8 cellular contexts compared by ENCODE assay signal in genomic region chr7:13989944-13990295, GRCh38. TPM values are rescaled to one million over a fixed set of nuclear protein-coding genes. Genes with fewer than 3 reads are reported as not detected.
DNase-seq lines count a peak whose midpoint lies in the region; ATAC-seq and TF ChIP-seq lines count a peak whose summit lies in the region.

No MANE protein-coding gene starts in this region.

- intact Hi-C loops in Panc1 (cut with micrococcal nuclease; ENCODE audit: unreplicated experiment) = loop anchor here (5.0 to 10.0 kb wide), 3 partner anchors 467 to 705 kb away; no protein-coding TSS in a partner anchor
- intact Hi-C loops in prostate gland (cut with DNase I) = loop anchor here (5.0 kb wide), 1 partner anchor 248 kb away; no protein-coding TSS in a partner anchor

- H3K27me3 ChIP-seq in DOHH2 (ENCODE audit: control insufficient read depth, low read length) (0 out of 2 replicates have a peak, but pooled peaks cover 2% of the 10 kb centered on the region), Panc1 (ENCODE audit: control insufficient read depth, insufficient read depth, low read length) (no peaks in the 10 kb centered on the region), prostate gland (replicated peaks; ENCODE audit: insufficient read depth) (no peaks in the 10 kb centered on the region)

- H4K20me1 ChIP-seq in DOHH2 (ENCODE audit: control insufficient read depth, insufficient read depth, low read depth, low read length) = no peaks in the 10 kb centered on the region

- peak overlapping the region; percentile 72 for H3K4me2 ChIP-seq in DOHH2 (ENCODE audit: low read length)

- DNase-seq in Panc1 (ENCODE audit: low read depth, low spot score) (no peak), foreskin fibroblast (no peak), prostate gland (ENCODE audit: low spot score) (peak; percentile 5), mesothelial cell of epicardium (ENCODE audit: low spot score in 2 of 2, unreplicated experiment in 2 of 2) (no peak), NCI-H187 treated with DMSO at 0.1 percent for 48 hours (lab: John Stamatoyannopoulos, UW) (no peak)
- DNase-seq in activated CD4-positive, alpha-beta T cell treated with anti-CD3 and anti-CD28 coated beads, Interleukin-2, amount 50 U/mL, for 4 hours = no peak

- H3K27ac ChIP-seq in DOHH2 (ENCODE audit: low read depth, low read length) (no peak overlapping the region), Panc1 (ENCODE audit: low read length) (peak overlapping the region; percentile 36; the same call in 1 of the 2 replicates), prostate gland (peak overlapping the region; percentile 61 to 77)

- H3K36me3 ChIP-seq in DOHH2 (ENCODE audit: control insufficient read depth, low read length) (no peaks in the 10 kb centered on the region), Panc1 (ENCODE audit: control insufficient read depth, insufficient read depth, low read length) (no peaks in the 10 kb centered on the region), prostate gland (no peaks in the 10 kb centered on the region)

- BruUV-seq in Panc1 (replicated peaks; lab: Mats Ljungman, UMichigan) = no TSS peak

- H3K9me3 ChIP-seq in DOHH2 (ENCODE audit: control insufficient read depth, insufficient read depth, low read length) = peaks cover 4% of the 10 kb centered on the region; the same call in 1 of the 2 replicates
- no peaks in the 10 kb centered on the region for H3K9me3 ChIP-seq in Panc1 (ENCODE audit: control insufficient read depth, insufficient read depth, low read depth, low read length)
- H3K9me3 ChIP-seq in prostate gland = no peaks in the 10 kb centered on the region

- H3K4me1 Mint-ChIP-seq in mesothelial cell of epicardium = peaks cover 16% of the 10 kb centered on the region

- POLR2A ChIA-PET in Panc1 (lab: Charles Lee) = interaction anchor here (0.5 to 1.4 kb wide), 2 partner anchors 9 to 167 kb away, joined by 3 to 5 read pairs; no protein-coding TSS in a partner anchor

- no peaks in the 10 kb centered on the region for H3K79me2 ChIP-seq in DOHH2 (ENCODE audit: control insufficient read depth, low read length)

- peaks cover 2% of the 10 kb centered on the region for H3K27me3 Mint-ChIP-seq in mesothelial cell of epicardium (ENCODE audit: low read depth)

- CTCF ChIA-PET in Panc1 (lab: Charles Lee) = interaction anchor here (0.6 to 0.8 kb wide), 3 partner anchors 29 to 702 kb away, joined by 3 to 4 read pairs (median 3); no protein-coding TSS in a partner anchor

- TF ChIP-seq CTCF in DOHH2 (IDR thresholded peaks at IDR 0.05; ENCODE audit: low read depth, low read length, poor library complexity, severe bottlenecking) (no peak), Panc1 (IDR thresholded peaks at IDR 0.05) (no peak), foreskin fibroblast (IDR thresholded peaks at IDR 0.05; ENCODE audit: low read depth, low read length) (no peak), prostate gland (IDR thresholded peaks at IDR 0.05) (no peak), mesothelial cell of epicardium (IDR thresholded peaks at IDR 0.05; ENCODE audit: unreplicated experiment) (no peak)

- H3K4me1 ChIP-seq in DOHH2 (ENCODE audit: control insufficient read depth, low read length) (peaks cover 17% of the 10 kb centered on the region), Panc1 (ENCODE audit: control insufficient read depth, insufficient read depth, low read length) (peaks cover 8% of the 10 kb centered on the region), prostate gland (replicated peaks) (no peaks in the 10 kb centered on the region)

- no peak for TF ChIP-seq POLR2A in prostate gland (IDR thresholded peaks at IDR 0.05)

- H3K27ac Mint-ChIP-seq in mesothelial cell of epicardium = no peak overlapping the region

- peak overlapping the region; percentile 72 for H3K4me3 ChIP-seq in DOHH2 (ENCODE audit: low read length)
- H3K4me3 ChIP-seq in Panc1 (ENCODE audit: low read depth in 2 of 2, low read length in 2 of 2) = peak overlapping the region; percentile 66 to 88
- H3K4me3 ChIP-seq in foreskin fibroblast (ENCODE audit: low read depth in 1 of 2, low read length in 2 of 2) = peak overlapping the region; percentile 79 to 83
- H3K4me3 ChIP-seq in prostate gland = peak overlapping the region; percentile 35 to 48

- no peaks in the 10 kb centered on the region for H3K36me3 Mint-ChIP-seq in mesothelial cell of epicardium

- H3K9me3 Mint-ChIP-seq in mesothelial cell of epicardium = no peaks in the 10 kb centered on the region

- H3K9me2 ChIP-seq in DOHH2 (replicated peaks; ENCODE audit: control insufficient read depth, low read length) = no peaks in the 10 kb centered on the region

- no peaks in the 10 kb centered on the region for H3F3A ChIP-seq in DOHH2 (ENCODE audit: control insufficient read depth, insufficient read depth)

- no peak overlapping the region for H3K4me3 Mint-ChIP-seq in mesothelial cell of epicardium

- ATAC-seq in Panc1 (peak; percentile 40; the same call in 1 of the 2 replicates), GM18498 (IDR thresholded peaks at IDR 0.05; ENCODE audit: unreplicated experiment) (no peak)

- WGBS in prostate gland = under 1% methylated on average over 13 of the region's 13 CpGs

- in situ Hi-C loops in Panc1 (cut with HindIII; ENCODE audit: low pct_unique_long_range_greater_than_20kb, low sequenced_read_pairs) = no loop called here

RNA-seq across cellular contexts. Expression of gene ETV1, which starts 0.5 kb away (rescaled TPM):
- total RNA-seq in Panc1 (2021; ENCODE audit: unreplicated experiment) (7.4 TPM), prostate gland (1 to 10 TPM; 6.1 to 9.2 TPM), mesothelial cell of epicardium (23.0 to 26.6 TPM (median 25.2 TPM) in 3 replicates)
- polyA plus RNA-seq in Panc1 (2012; ENCODE audit: insufficient read length) = 3.5 TPM
